ENCODE assay signal across 8 cellular contexts in the genomic region with DNA sequence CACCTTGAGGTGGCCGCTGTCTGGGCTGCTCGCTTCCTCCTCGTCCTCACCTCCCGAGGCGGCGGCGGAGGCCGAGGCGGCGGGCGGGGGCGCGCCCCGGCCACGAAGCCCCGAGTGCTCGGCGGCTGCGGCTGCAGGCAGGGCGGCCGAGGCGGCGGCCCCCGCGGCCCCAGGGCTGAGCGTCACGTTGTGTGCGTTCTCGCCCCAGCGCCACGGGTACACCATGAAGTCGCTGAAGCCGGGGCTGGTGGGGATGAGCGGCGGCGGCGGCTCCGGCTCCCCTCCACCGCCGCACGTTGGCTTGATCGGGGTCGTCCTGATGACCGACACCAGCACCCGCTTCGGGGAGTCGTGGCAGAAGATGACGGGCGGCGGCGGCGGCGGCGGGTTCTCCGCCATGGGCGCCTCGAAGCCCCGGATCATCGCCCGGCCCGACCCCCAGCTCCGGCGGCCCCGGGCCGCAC. TPM values are rescaled to one million over a fixed set of nuclear protein-coding genes. Genes with fewer than 3 reads are reported as not detected.
DNase-seq lines count a peak whose midpoint lies in the region; ATAC-seq and TF ChIP-seq lines count a peak whose summit lies in the region.

No MANE protein-coding gene starts in this region.

- H2AFZ ChIP-seq in neural progenitor cell (replicated peaks), result peak overlapping the region; percentile 83

- peaks cover 23% of the 10 kb centered on the region for H3K36me3 ChIP-seq in HAP-1 (replicated peaks)
- H3K36me3 ChIP-seq in neural progenitor cell, result no peaks in the 10 kb centered on the region

- H3K27me3 Mint-ChIP-seq in neural progenitor cell (ENCODE audit: insufficient read depth, low read depth), result peaks cover 6% of the 10 kb centered on the region

- H3K27me3 ChIP-seq in HAP-1 (ENCODE audit: low read depth) (no peaks in the 10 kb centered on the region), neural progenitor cell (no peaks in the 10 kb centered on the region)

- H3K4me3 Mint-ChIP-seq in neural progenitor cell, result peak overlapping the region; percentile 93

- peaks cover 40% of the 10 kb centered on the region for H3F3A ChIP-seq in neural progenitor cell (ENCODE audit: low read depth)

- H3K27ac Mint-ChIP-seq in neural progenitor cell, result no peak overlapping the region

- H3K36me3 Mint-ChIP-seq in neural progenitor cell, result peaks cover 2% of the 10 kb centered on the region

- ATAC-seq in GM19463 (IDR thresholded peaks at IDR 0.05; ENCODE audit: unreplicated experiment), result no peak

- no peaks in the 10 kb centered on the region for H3K9me3 Mint-ChIP-seq in neural progenitor cell

- H3K4me1 Mint-ChIP-seq in neural progenitor cell, result peaks cover 30% of the 10 kb centered on the region

- peaks cover 45% of the 10 kb centered on the region for H3K79me2 ChIP-seq in neural progenitor cell (ENCODE audit: low read depth)

- H3K4me3 ChIP-seq in HAP-1, result peak overlapping the region; percentile 95
- peak overlapping the region; percentile 92 for H3K4me3 ChIP-seq in WI38 (ENCODE audit: low read depth, low read length)
- peak overlapping the region; percentile 72 for H3K4me3 ChIP-seq in epithelial cell of proximal tubule (ENCODE audit: low read depth, low read length)
- H3K4me3 ChIP-seq in neural progenitor cell, result peak overlapping the region; percentile 66

- H3K27ac ChIP-seq in neural progenitor cell, result peak overlapping the region; percentile 77

- peak overlapping the region; percentile 94 for H3K4me2 ChIP-seq in neural progenitor cell

- in situ Hi-C loops in HAP-1 (cut with MboI; ENCODE audit: low sequenced_read_pairs) (no loop called here), GM13976 (cut with MboI; ENCODE audit: low sequenced_read_pairs, unreplicated experiment) (no loop called here)

- no peak for TF ChIP-seq CTCF in WI38 (IDR thresholded peaks at IDR 0.05; ENCODE audit: low read depth, low read length)
- no peak for TF ChIP-seq CTCF in epithelial cell of proximal tubule (conservative IDR thresholded peaks at IDR 0.05; ENCODE audit: low read depth, low read length)
- TF ChIP-seq CTCF in neural progenitor cell (IDR thresholded peaks at IDR 0.05), result no peak
- no peak for TF ChIP-seq CTCF in GM13976 (IDR thresholded peaks at IDR 0.05; ENCODE audit: borderline replicate concordance, control extremely low read depth, extremely low read depth, insufficient read depth, missing control alignments)

- H3K4me1 ChIP-seq in HAP-1, result peaks cover 39% of the 10 kb centered on the region
- H3K4me1 ChIP-seq in neural progenitor cell, result peaks cover 25% of the 10 kb centered on the region

- DNase-seq in 8988T, result peak; percentile 21
- DNase-seq in HAP-1 (ENCODE audit: low spot score in 2 of 2), result peak in 1 of 2 experiments; percentile 37
- DNase-seq in epithelial cell of proximal tubule (ENCODE audit: low read depth), result no peak
- no peak for DNase-seq in neural progenitor cell (ENCODE audit: low spot score)
- no peak for DNase-seq in GM13976 (ENCODE audit: low spot score)
- DNase-seq in NCI-H1092 (lab: John Stamatoyannopoulos, UW), result no peak

- peak overlapping the region; percentile 61 for H3K9ac ChIP-seq in neural progenitor cell

- H4K20me1 ChIP-seq in neural progenitor cell (ENCODE audit: low read depth), result peaks cover 26% of the 10 kb centered on the region

- no peaks in the 10 kb centered on the region for H3K9me3 ChIP-seq in HAP-1
- H3K9me3 ChIP-seq in neural progenitor cell (ENCODE audit: low read depth), result no peaks in the 10 kb centered on the region

RNA-seq across cellular contexts. Expression of a gene that starts 0.5 kb away (rescaled TPM):
- 10.8 and 12.2 TPM in 2 replicates for total RNA-seq in epithelial cell of proximal tubule
- 14.6 and 18.0 TPM in 2 replicates for total RNA-seq in neural progenitor cell (ENCODE audit: low replicate concordance)

RNA-seq across cellular contexts. Expression of a gene that starts 32.3 kb away (rescaled TPM):
- 27.3 and 41.2 TPM in 2 replicates for total RNA-seq in epithelial cell of proximal tubule
- 11.3 and 12.3 TPM in 2 replicates for total RNA-seq in neural progenitor cell (ENCODE audit: low replicate concordance)

RNA-seq across cellular contexts. Expression of a gene that starts 34.1 kb away (rescaled TPM):
- total RNA-seq in epithelial cell of proximal tubule (43.8 and 45.8 TPM in 2 replicates), neural progenitor cell (ENCODE audit: low replicate concordance) (18.5 and 30.1 TPM in 2 replicates)
